ENCODE assay signal across 8 cellular contexts in genomic region chr1:226687476-226687875, GRCh38. TPM values are rescaled to one million over a fixed set of nuclear protein-coding genes. Genes with fewer than 3 reads are reported as not detected.
DNase-seq lines count a peak whose midpoint lies in the region; ATAC-seq and TF ChIP-seq lines count a peak whose summit lies in the region.

No MANE protein-coding gene starts in this region.

- peaks cover 70% of the 10 kb centered on the region for H3K36me3 Mint-ChIP-seq in activated B cell treated with CpG ODN at 0.5 μM for 24 hours (ENCODE audit: low read depth)
- H3K36me3 Mint-ChIP-seq in endothelial cell (ENCODE audit: low read depth, unreplicated experiment), result peaks cover 60% of the 10 kb centered on the region

- CTCF ChIA-PET in activated B cell treated with CpG ODN at 0.5 μM for 24 hours (lab: Charles Lee), result interaction anchor here (0.7 to 3.7 kb wide), 27 partner anchors 10 to 561 kb away, joined by 3 to 36 read pairs (median 4); no protein-coding TSS in a partner anchor

- no peaks in the 10 kb centered on the region for H3K9me3 Mint-ChIP-seq in activated B cell treated with CpG ODN at 0.5 μM for 24 hours
- H3K9me3 Mint-ChIP-seq in endothelial cell (ENCODE audit: unreplicated experiment), result no peaks in the 10 kb centered on the region

- H3K4me3 Mint-ChIP-seq in activated B cell treated with CpG ODN at 0.5 μM for 24 hours (peak overlapping the region; percentile 61), endothelial cell (ENCODE audit: unreplicated experiment) (no peak overlapping the region)

- H3K4me1 Mint-ChIP-seq in activated B cell treated with CpG ODN at 0.5 μM for 24 hours, result peaks cover 100% of the 10 kb centered on the region
- H3K4me1 Mint-ChIP-seq in endothelial cell (ENCODE audit: unreplicated experiment), result peaks cover 64% of the 10 kb centered on the region

- ATAC-seq in activated B cell treated with CpG ODN at 0.5 μM for 24 hours (ENCODE audit: low read depth) (peak; percentile 12), HG03439 (IDR thresholded peaks at IDR 0.05; ENCODE audit: unreplicated experiment) (no peak)

- peak overlapping the region; percentile 91 for H3K27ac Mint-ChIP-seq in activated B cell treated with CpG ODN at 0.5 μM for 24 hours
- H3K27ac Mint-ChIP-seq in endothelial cell (ENCODE audit: unreplicated experiment), result peak overlapping the region; percentile 13

- H3K27me3 Mint-ChIP-seq in activated B cell treated with CpG ODN at 0.5 μM for 24 hours, result no peaks in the 10 kb centered on the region
- H3K27me3 Mint-ChIP-seq in endothelial cell (ENCODE audit: unreplicated experiment), result peaks cover 10% of the 10 kb centered on the region

- POLR2A ChIA-PET in activated B cell treated with CpG ODN at 0.5 μM for 24 hours (lab: Charles Lee), result interaction anchor here (0.6 to 21.1 kb wide), 17 partner anchors 8 to 141 kb away, joined by 3 to 451 read pairs (median 12); partner anchors contain the start of gene ITPKB

- intact Hi-C loops in activated B cell treated with CpG ODN at 0.5 μM for 24 hours (cut with micrococcal nuclease), result loop anchor here (1.0 to 5.0 kb wide), 5 partner anchors 43 to 141 kb away; partner anchors contain the start of gene STUM

- DNase-seq in activated B cell treated with CpG ODN at 0.5 μM for 24 hours (no peak), endothelial cell (ENCODE audit: low spot score) (no peak), NCI-H748 treated with DMSO at 0.1 percent for 48 hours (lab: John Stamatoyannopoulos, UW) (no peak), cortex of kidney (lab: John Stamatoyannopoulos, UW) (no peak), ecto neural progenitor cell (ENCODE audit: low spot score) (no peak)
- DNase-seq in stimulated activated CD4-positive, alpha-beta T cell treated with anti-CD3 and anti-CD28 coated beads, Interleukin-4, amount 100 ng/mL, for 1 hour, result peak; percentile 49

- 0 out of 2 replicates have a peak, but pooled peaks have one; percentile 21 for TF ChIP-seq CTCF in GM12874 (IDR thresholded peaks at IDR 0.05; ENCODE audit: insufficient read depth, low read depth, low read length)
- no peak for TF ChIP-seq CTCF in activated B cell treated with CpG ODN at 0.5 μM for 24 hours (IDR thresholded peaks at IDR 0.05)
- TF ChIP-seq CTCF in endothelial cell (IDR thresholded peaks at IDR 0.05; ENCODE audit: unreplicated experiment), result no peak

RNA-seq across cellular contexts. Expression of gene ITPKB, which starts 51.6 kb away (rescaled TPM):
- 88.5 and 97.3 TPM in 2 replicates for total RNA-seq in activated B cell treated with CpG ODN at 0.5 μM for 24 hours
- 144 TPM for total RNA-seq in endothelial cell (ENCODE audit: unreplicated experiment)
